ENCODE assay signal across 1 cellular context in genomic region chr19:23403581-23404324, GRCh38.
TF ChIP-seq lines count a peak whose summit lies in the region.

No MANE protein-coding gene starts in this region.

TF ChIP-seq in HepG2, 621 proteins besides CTCF, POLR2A, EP300 and RAD21 (continued from another document and continues in another):
- TF ChIP-seq REST (IDR thresholded peaks at IDR 0.05; ENCODE audit: borderline replicate concordance in 1 of 2, low read depth in 1 of 2, low read length in 2 of 2) (no peak), ZNF234 (CRISPR knock-in tag; conservative IDR thresholded peaks at IDR 0.05) (no peak), ZBTB26 (CRISPR knock-in tag; IDR thresholded peaks at IDR 0.05; ENCODE audit: borderline replicate concordance) (no peak), ISL2 (CRISPR knock-in tag; IDR thresholded peaks at IDR 0.05) (0 out of 2 replicates have a peak, but pooled peaks have one; percentile 30), ZNF768 (CRISPR knock-in tag; IDR thresholded peaks at IDR 0.05) (no peak), ZNF354B (CRISPR knock-in tag; IDR thresholded peaks at IDR 0.05) (no peak), NFYB (CRISPR knock-in tag; IDR thresholded peaks at IDR 0.05) (no peak), JDP2 (CRISPR knock-in tag; IDR thresholded peaks at IDR 0.05; ENCODE audit: borderline replicate concordance) (no peak), ZNF550 (CRISPR knock-in tag; IDR thresholded peaks at IDR 0.05; ENCODE audit: borderline replicate concordance) (no peak), ZNF839 (CRISPR knock-in tag; IDR thresholded peaks at IDR 0.05; ENCODE audit: borderline replicate concordance) (no peak), ZNF775 (CRISPR knock-in tag; IDR thresholded peaks at IDR 0.05; ENCODE audit: borderline replicate concordance) (no peak), HMG20B (CRISPR knock-in tag; conservative IDR thresholded peaks at IDR 0.05) (no peak), HMGXB4 (CRISPR knock-in tag; IDR thresholded peaks at IDR 0.05; ENCODE audit: borderline replicate concordance in 1 of 2, low read depth in 1 of 2) (0 out of 4 replicates have a peak, but pooled peaks of 1 of the 2 experiments have one; percentile 42), AGO2 (optimal IDR thresholded peaks at IDR 0.05; ENCODE audit: low read depth, low read length) (no peak), ZNF431 (CRISPR knock-in tag; IDR thresholded peaks at IDR 0.05; ENCODE audit: borderline replicate concordance, low read depth) (no peak), ZNF503 (CRISPR knock-in tag; IDR thresholded peaks at IDR 0.05) (no peak), SP1 (IDR thresholded peaks at IDR 0.05) (no peak), SP1 (CRISPR knock-in tag; IDR thresholded peaks at IDR 0.05) (no peak), SIN3A (IDR thresholded peaks at IDR 0.05; ENCODE audit: borderline replicate concordance, low read depth, low read length) (no peak), ARID5B (CRISPR knock-in tag; IDR thresholded peaks at IDR 0.05) (peak; percentile 85), ZFP41 (CRISPR knock-in tag; IDR thresholded peaks at IDR 0.05; ENCODE audit: borderline replicate concordance) (no peak), RXRB (CRISPR knock-in tag; IDR thresholded peaks at IDR 0.05; ENCODE audit: borderline replicate concordance) (peak; percentile 45; the same call in 1 of the 2 replicates), SUZ12 (IDR thresholded peaks at IDR 0.05; ENCODE audit: low read depth, low read length) (no peak), HDAC2 (CRISPR knock-in tag; IDR thresholded peaks at IDR 0.05) (0 out of 2 replicates have a peak, but pooled peaks have one; percentile 13), ZNF552 (CRISPR knock-in tag; IDR thresholded peaks at IDR 0.05; ENCODE audit: borderline replicate concordance) (no peak), THAP8 (CRISPR knock-in tag; IDR thresholded peaks at IDR 0.05; ENCODE audit: borderline replicate concordance) (no peak), ZEB1 (IDR thresholded peaks at IDR 0.05; ENCODE audit: insufficient replicate concordance, low read depth) (peak; percentile 63), ELF4 (CRISPR knock-in tag; IDR thresholded peaks at IDR 0.05; ENCODE audit: borderline replicate concordance) (no peak), HIVEP1 (CRISPR knock-in tag; IDR thresholded peaks at IDR 0.05) (no peak), SKI (IDR thresholded peaks at IDR 0.05; ENCODE audit: partially characterized antibody) (peak; percentile 28), KAT7 (CRISPR knock-in tag; IDR thresholded peaks at IDR 0.05; ENCODE audit: borderline replicate concordance) (0 out of 2 replicates have a peak, but pooled peaks have one; percentile 42), TEF (CRISPR knock-in tag; IDR thresholded peaks at IDR 0.05) (no peak), TSC22D2 (CRISPR knock-in tag; IDR thresholded peaks at IDR 0.05; ENCODE audit: borderline replicate concordance) (no peak), PAXIP1 (CRISPR knock-in tag; conservative IDR thresholded peaks at IDR 0.05) (peak; percentile 80), SALL1 (CRISPR knock-in tag; IDR thresholded peaks at IDR 0.05) (peak; percentile 62), HNF4G (IDR thresholded peaks at IDR 0.05; ENCODE audit: borderline replicate concordance, low read depth, low read length) (peak; percentile 52; the same call in 1 of the 2 replicates), HNF4G (CRISPR knock-in tag; IDR thresholded peaks at IDR 0.05; ENCODE audit: borderline replicate concordance, low read depth) (peak; percentile 66; the same call in 1 of the 2 replicates), ZNF20 (CRISPR knock-in tag; IDR thresholded peaks at IDR 0.05) (no peak), MED13 (CRISPR knock-in tag; IDR thresholded peaks at IDR 0.05) (no peak), YY1 (IDR thresholded peaks at IDR 0.05; ENCODE audit: insufficient read depth, insufficient replicate concordance, low read depth, low read length) (no peak), DR1 (CRISPR knock-in tag; IDR thresholded peaks at IDR 0.05) (no peak), FOXK2 (IDR thresholded peaks at IDR 0.05) (no peak), ISX (CRISPR knock-in tag; conservative IDR thresholded peaks at IDR 0.05) (no peak), GPN1 (CRISPR knock-in tag; IDR thresholded peaks at IDR 0.05; ENCODE audit: borderline replicate concordance) (no peak), ZNF652 (CRISPR knock-in tag; IDR thresholded peaks at IDR 0.05; ENCODE audit: borderline replicate concordance, low read depth) (no peak), MYNN (CRISPR knock-in tag; IDR thresholded peaks at IDR 0.05; ENCODE audit: low read depth) (no peak), ZNF329 (CRISPR knock-in tag; IDR thresholded peaks at IDR 0.05; ENCODE audit: low read depth) (peak; percentile 56; the same call in 1 of the 2 replicates)
